Comparison of ENCODE assay signal across 17 cellular contexts in genomic region chr18:12011962-12012549, GRCh38. TPM values are rescaled to one million over a fixed set of nuclear protein-coding genes. Genes with fewer than 3 reads are reported as not detected.
DNase-seq lines count a peak whose midpoint lies in the region; ATAC-seq and TF ChIP-seq lines count a peak whose summit lies in the region.
"Had no signal": no experiment of that assay in that cellular context is flagged by ENCODE, and none has a peak within 500 bp of the region (broad histone marks: within the 10 kb centered on the region; RNA-seq: fewer than 3 reads in every experiment).

No MANE protein-coding gene starts in this region.

- peak overlapping the region; percentile 58 for H3K9ac ChIP-seq in mucosa of stomach (ENCODE audit: low read length)
- H3K9ac ChIP-seq: BLaER1 treated with 17β-estradiol and CSF1 and Interleukin-3, amounts not matched to agents 10 nM and 100 nM; parathyroid adenoma had no signal

- H3K4me3 ChIP-seq in astrocyte of the spinal cord (ENCODE audit: low read depth, low read length) = no peak overlapping the region
- no peak overlapping the region for H3K4me3 ChIP-seq in mucosa of stomach (ENCODE audit: low read length)
- no peak overlapping the region for H3K4me3 ChIP-seq in transverse colon
- H3K4me3 ChIP-seq: BLaER1 treated with 17β-estradiol and CSF1 and Interleukin-3, amounts not matched to agents 10 nM and 100 nM had no signal

- peak; percentile 21 for ATAC-seq in Right ventricle myocardium superior (ENCODE audit: poor library complexity)
- ATAC-seq in GM21390 (IDR thresholded peaks at IDR 0.05; ENCODE audit: unreplicated experiment) = no peak
- ATAC-seq in GM18873 (IDR thresholded peaks at IDR 0.05; ENCODE audit: low FRiP score, unreplicated experiment) = no peak

- H3K27me3 ChIP-seq in mucosa of stomach (ENCODE audit: control insufficient read depth, insufficient read depth, low read length) (no peaks in the 10 kb centered on the region), transverse colon (no peaks in the 10 kb centered on the region)
- H3K27me3 ChIP-seq: BLaER1 treated with 17β-estradiol and CSF1 and Interleukin-3, amounts not matched to agents 10 nM and 100 nM had no signal

- no peaks in the 10 kb centered on the region for H3K36me3 ChIP-seq in mucosa of stomach (ENCODE audit: control insufficient read depth, insufficient read depth, low read length)
- H3K36me3 ChIP-seq in transverse colon = peaks cover 0 to 4% (median 0%) of the 10 kb centered on the region in 4 donors

- intact Hi-C loops in Right ventricle myocardium superior (cut with DNase I) (no loop called here), transverse colon (cut with DNase I; ENCODE audit: low total_unique reads) (loop anchor here (10.0 kb wide), 1 partner anchor 563 kb away; no protein-coding TSS in a partner anchor)

- peak; percentile 64 for TF ChIP-seq POLR2A in transverse colon (IDR thresholded peaks at IDR 0.05)

- peak overlapping the region; percentile 83 to 94 (median 89) for H3K27ac ChIP-seq in transverse colon
- H3K27ac ChIP-seq: BLaER1 treated with 17β-estradiol and CSF1 and Interleukin-3, amounts not matched to agents 10 nM and 100 nM; parathyroid adenoma had no signal

- 50 to 89% methylated on average over 3 to 19 of the region's 19 CpGs for WGBS in transverse colon (ENCODE audit: low coverage in 1 of 2), 2 donors

- H3K4me1 ChIP-seq in mucosa of stomach (ENCODE audit: control insufficient read depth, insufficient read depth, low read length) (peaks cover 71% of the 10 kb centered on the region), transverse colon (peaks cover 36 to 76% (median 56%) of the 10 kb centered on the region in 4 donors)
- H3K4me1 ChIP-seq: parathyroid adenoma had no signal

- peak; percentile 83 for DNase-seq in astrocyte of the spinal cord (ENCODE audit: low read depth, low spot score)
- DNase-seq in Right ventricle myocardium superior = no peak
- peak; percentile 55 for DNase-seq in transverse colon
- no peak for DNase-seq in effector CD4-positive, alpha-beta T cell
- DNase-seq in DMS53 (lab: John Stamatoyannopoulos, UW) = no peak
- DNase-seq: activated CD8-positive, alpha-beta memory T cell treated with anti-CD3 and anti-CD28 coated beads, Interleukin-2, amount 50 U/mL, for 4 hours; activated naive CD4-positive, alpha-beta T cell treated with anti-CD3 and anti-CD28 coated beads for 36 hours; caudate nucleus; DND-41; NCI-H774; stimulated activated CD4-positive, alpha-beta T cell treated with anti-CD3 and anti-CD28 coated beads, Interleukin-2, amount 100 ng/mL, for 24 hours; T-helper 1 cell had no signal

- in situ Hi-C loops in astrocyte of the spinal cord (cut with HindIII; ENCODE audit: low sequenced_read_pairs) = no loop called here
- in situ Hi-C loops in transverse colon (cut with MboI; ENCODE audit: low pct_ligation_motif_present in 1 of 4, low pct_unique_long_range_greater_than_20kb in 1 of 4, low sequenced_read_pairs in 3 of 4) = no loop called here

- no peaks in the 10 kb centered on the region for H3K9me3 ChIP-seq in mucosa of stomach (ENCODE audit: control insufficient read depth, low read length)
- no peaks in the 10 kb centered on the region for H3K9me3 ChIP-seq in transverse colon
- H3K9me3 ChIP-seq: BLaER1 treated with 17β-estradiol and CSF1 and Interleukin-3, amounts not matched to agents 10 nM and 100 nM had no signal

- TF ChIP-seq CTCF in astrocyte of the spinal cord (IDR thresholded peaks at IDR 0.05; ENCODE audit: low read depth, low read length) (no peak), transverse colon (IDR thresholded peaks at IDR 0.05) (no peak)

- TF ChIP-seq EP300 in transverse colon (IDR thresholded peaks at IDR 0.05; ENCODE audit: low read depth) = no peak

RNA-seq across cellular contexts. Expression of gene IMPA2, which starts 30.7 kb away (rescaled TPM):
- total RNA-seq in Right ventricle myocardium superior = 85.8 TPM
- total RNA-seq in transverse colon = 100 to 1,000 TPM in 1 of 4 donors, 10 to 100 TPM in 3; 50.1 to 290 (median 84.6) TPM

Comparison
In these comparisons a context has a peak if more than half of its experiments do, and no peak if none do; other contexts are left out.
1. DNase-seq: peak in astrocyte of the spinal cord (single experiment) and transverse colon (single experiment); none in Right ventricle myocardium superior (single experiment), effector CD4-positive, alpha-beta T cell (single experiment) and DMS53 (single experiment).